In the genomic region with DNA sequence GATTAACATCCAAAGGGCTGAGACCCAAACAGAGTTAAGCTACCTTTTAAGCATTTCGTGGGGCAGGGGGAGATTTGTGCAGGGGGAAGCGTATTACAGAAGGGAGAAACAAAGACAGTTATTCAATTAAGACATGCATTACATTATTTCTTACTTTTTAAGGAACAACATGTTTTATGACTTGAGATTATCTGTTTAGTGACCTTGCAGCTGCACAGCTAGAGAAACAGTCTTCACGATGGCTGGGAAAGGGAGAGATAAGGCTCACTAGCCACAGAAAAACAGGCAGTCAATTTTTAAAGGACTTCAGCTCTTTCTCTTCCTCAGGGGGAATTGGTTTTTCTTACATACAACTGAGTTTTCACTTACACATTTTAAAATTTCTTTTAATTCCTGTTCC, we compare ENCODE assay signal across 10 cellular contexts. TPM values are rescaled to one million over a fixed set of nuclear protein-coding genes. Genes with fewer than 3 reads are reported as not detected.
"Had no signal": no experiment of that assay in that cellular context is flagged by ENCODE, and none has a peak within 500 bp of the region (broad histone marks: within the 10 kb centered on the region; RNA-seq: fewer than 3 reads in every experiment).

No MANE protein-coding gene starts in this region.

RNA-seq across cellular contexts. Expression of gene C1orf141, which starts 7.1 kb away (rescaled TPM):
- total RNA-seq: activated CD4-positive, alpha-beta T cell treated with anti-CD3 and anti-CD28 coated beads, Interleukin-2, amount 10 ng/mL, durations not matched to agents 7 days and 5 days; activated CD8-positive, alpha-beta T cell treated with anti-CD3 and anti-CD28 coated beads, Interleukin-2, amount 10 ng/mL, durations not matched to agents 7 days and 5 days; activated T-helper 2 cell treated with anti-CD3 and anti-CD28 coated beads, Interferon-gamma antibody, Interleukin-2, Interleukin-4, amounts not matched to agents 10 μg/mL and 5 μg/mL and 100 μg/mL, durations not matched to agents 14 hours and 24 hours and 36 hours; bronchial epithelial cell; LHCN-M2; NCI-H460; PC-3; Peyer's patch; SJSA1 had no signal
- polyA plus RNA-seq: SK-N-SH had no signal

RNA-seq across cellular contexts. Expression of gene IL23R, which starts 24.4 kb away (rescaled TPM):
- total RNA-seq: bronchial epithelial cell, LHCN-M2, NCI-H460, PC-3, SJSA1 had no signal
- polyA plus RNA-seq: SK-N-SH had no signal
